ENCODE assay signal across 17 cellular contexts in genomic region chr1:2407166-2407990, GRCh38.
"Had no signal": no experiment of that assay in that cellular context is flagged by ENCODE, and none has a peak within 500 bp of the region (broad histone marks: within the 10 kb centered on the region; RNA-seq: fewer than 3 reads in every experiment).

No MANE protein-coding gene starts in this region.

- H3K4me3 Mint-ChIP-seq: activated naive CD8-positive, alpha-beta T cell treated with anti-CD3 and anti-CD28 coated beads for 36 hours; brain; naive thymus-derived CD4-positive, alpha-beta T cell had no signal

- H3K4me3 ChIP-seq: lower lobe of right lung, right lobe of liver, SJCRH30, thyroid gland had no signal

- H3K27ac ChIP-seq: foreskin keratinocyte, lower lobe of right lung, neutrophil, right lobe of liver, SJCRH30, thyroid gland had no signal

- H3K27me3 ChIP-seq: foreskin keratinocyte, neutrophil, right lobe of liver, SJCRH30, thyroid gland had no signal

- H3K9me3 Mint-ChIP-seq: activated naive CD8-positive, alpha-beta T cell treated with anti-CD3 and anti-CD28 coated beads for 36 hours; brain; naive thymus-derived CD4-positive, alpha-beta T cell had no signal

- ATAC-seq: foreskin keratinocyte; naive thymus-derived CD4-positive, alpha-beta T cell had no signal

- H3K9me3 ChIP-seq: lower lobe of right lung, neutrophil, right lobe of liver, SJCRH30, thyroid gland had no signal

- DNase-seq: activated CD4-positive, alpha-beta T cell treated with anti-CD3 and anti-CD28 coated beads, Interleukin-2, amount 50 U/mL, for 1 hour; activated effector memory CD4-positive, alpha-beta T cell treated with anti-CD3 and anti-CD28 coated beads, Interleukin-2, amount 50 U/mL, for 16 hours; activated naive CD8-positive, alpha-beta T cell treated with anti-CD3 and anti-CD28 coated beads for 36 hours; amygdala; central memory CD4-positive, alpha-beta T cell; cortex of kidney; effector CD8-positive, alpha-beta T cell; foreskin keratinocyte; kidney glomerular epithelial cell; lower lobe of right lung; naive thymus-derived CD4-positive, alpha-beta T cell; posterior cingulate gyrus; thyroid gland had no signal

- H3K27ac Mint-ChIP-seq: activated naive CD8-positive, alpha-beta T cell treated with anti-CD3 and anti-CD28 coated beads for 36 hours had no signal

- H3K4me1 ChIP-seq: foreskin keratinocyte, SJCRH30 had no signal

- H3K27me3 Mint-ChIP-seq: activated naive CD8-positive, alpha-beta T cell treated with anti-CD3 and anti-CD28 coated beads for 36 hours; naive thymus-derived CD4-positive, alpha-beta T cell had no signal
